ENCODE assay signal across 16 cellular contexts in genomic region chr6:119196732-119197131, GRCh38.
"Had no signal": no experiment of that assay in that cellular context is flagged by ENCODE, and none has a peak within 500 bp of the region (broad histone marks: within the 10 kb centered on the region; RNA-seq: fewer than 3 reads in every experiment).

No MANE protein-coding gene starts in this region.

- H3K36me3 ChIP-seq: gastrocnemius medialis had no signal

- DNase-seq: activated CD4-positive, alpha-beta T cell treated with anti-CD3 and anti-CD28 coated beads, Interleukin-2, amount 50 U/mL, for 1 hour; activated CD4-positive, CD25-positive, alpha-beta regulatory T cell; activated CD8-positive, alpha-beta memory T cell treated with anti-CD3 and anti-CD28 coated beads for 24 hours; activated naive CD4-positive, alpha-beta T cell treated with Interleukin-2 at 50 U/mL for 16 hours; activated naive CD8-positive, alpha-beta T cell treated with anti-CD3 and anti-CD28 coated beads, Interleukin-2, amount 50 U/mL, for 24 hours; dermis blood vessel endothelial cell; endodermal cell; gastrocnemius medialis; left lung; mammary epithelial cell; naive thymus-derived CD8-positive, alpha-beta T cell; T-helper 1 cell had no signal

- H3K27me3 ChIP-seq: ascending aorta, gastrocnemius medialis, left lung, neutrophil had no signal

- H3K27ac ChIP-seq: ascending aorta, gastrocnemius medialis, left lung, neutrophil, thoracic aorta had no signal

- H3K4me1 Mint-ChIP-seq: activated naive CD8-positive, alpha-beta T cell treated with anti-CD3 and anti-CD28 coated beads, Interleukin-2, amount 50 U/mL, for 24 hours; stimulated activated effector memory CD8-positive, alpha-beta T cell treated with anti-CD3 and anti-CD28 coated beads, Interleukin-12 subunit alpha, Interleukin-12 subunit beta, amount 100 ng/mL, for 72 hours had no signal

- H3K4me1 ChIP-seq: ascending aorta, gastrocnemius medialis had no signal

- H3K9me3 Mint-ChIP-seq: activated naive CD8-positive, alpha-beta T cell treated with anti-CD3 and anti-CD28 coated beads, Interleukin-2, amount 50 U/mL, for 24 hours; endodermal cell; naive thymus-derived CD8-positive, alpha-beta T cell; stimulated activated effector memory CD8-positive, alpha-beta T cell treated with anti-CD3 and anti-CD28 coated beads, Interleukin-12 subunit alpha, Interleukin-12 subunit beta, amount 100 ng/mL, for 72 hours had no signal

- H3K9me3 ChIP-seq: ascending aorta, gastrocnemius medialis, left lung, neutrophil, thoracic aorta had no signal

- H3K27me3 Mint-ChIP-seq: activated naive CD8-positive, alpha-beta T cell treated with anti-CD3 and anti-CD28 coated beads, Interleukin-2, amount 50 U/mL, for 24 hours; naive thymus-derived CD8-positive, alpha-beta T cell had no signal

- ATAC-seq: activated naive CD8-positive, alpha-beta T cell treated with anti-CD3 and anti-CD28 coated beads, Interleukin-2, amount 50 U/mL, for 24 hours; gastrocnemius medialis; left lung; naive thymus-derived CD8-positive, alpha-beta T cell; stimulated activated effector memory CD8-positive, alpha-beta T cell treated with anti-CD3 and anti-CD28 coated beads, Interleukin-12 subunit alpha, Interleukin-12 subunit beta, amount 100 ng/mL, for 72 hours had no signal

- H3K27ac Mint-ChIP-seq: activated naive CD8-positive, alpha-beta T cell treated with anti-CD3 and anti-CD28 coated beads, Interleukin-2, amount 50 U/mL, for 24 hours; naive thymus-derived CD8-positive, alpha-beta T cell had no signal

- H3K4me3 Mint-ChIP-seq: activated naive CD8-positive, alpha-beta T cell treated with anti-CD3 and anti-CD28 coated beads, Interleukin-2, amount 50 U/mL, for 24 hours; endodermal cell; naive thymus-derived CD8-positive, alpha-beta T cell; stimulated activated effector memory CD8-positive, alpha-beta T cell treated with anti-CD3 and anti-CD28 coated beads, Interleukin-12 subunit alpha, Interleukin-12 subunit beta, amount 100 ng/mL, for 72 hours had no signal

- H3K4me3 ChIP-seq: ascending aorta, gastrocnemius medialis, left lung, thoracic aorta had no signal
